ENCODE assay signal across 15 cellular contexts in genomic region chr12:22728989-22729388, GRCh38.
DNase-seq lines count a peak whose midpoint lies in the region; ATAC-seq and TF ChIP-seq lines count a peak whose summit lies in the region.
"Had no signal": no experiment of that assay in that cellular context is flagged by ENCODE, and none has a peak within 500 bp of the region (broad histone marks: within the 10 kb centered on the region; RNA-seq: fewer than 3 reads in every experiment).

No MANE protein-coding gene starts in this region.

- no peaks in the 10 kb centered on the region for H3K9me3 ChIP-seq in thoracic aorta

- H3K4me3 ChIP-seq in choroid plexus epithelial cell (ENCODE audit: low read depth, low read length) (no peak overlapping the region), thoracic aorta (peak overlapping the region; percentile 45)
- H3K4me3 ChIP-seq: PC-9 had no signal

- H3K4me1 ChIP-seq in thoracic aorta (ENCODE audit: control insufficient read depth in 1 of 2, low read depth in 2 of 2): peaks cover 21 to 38% of the 10 kb centered on the region in 2 donors

- H3K27ac ChIP-seq in thoracic aorta: peak overlapping the region; percentile 77 to 78
- H3K27ac ChIP-seq: PC-9 had no signal

- no peaks in the 10 kb centered on the region for H3K36me3 ChIP-seq in thoracic aorta

- no peak for TF ChIP-seq CTCF in choroid plexus epithelial cell (conservative IDR thresholded peaks at IDR 0.05; ENCODE audit: low read depth, low read length)
- TF ChIP-seq CTCF in thoracic aorta (IDR thresholded peaks at IDR 0.05): no peak

- peak; percentile 34 for DNase-seq in MV-4-11 (lab: John Stamatoyannopoulos, UW)
- peak; percentile 7 for DNase-seq in choroid plexus epithelial cell (ENCODE audit: low read depth)
- peak; percentile 30 for DNase-seq in medulla oblongata (ENCODE audit: extremely low spot score)
- no peak for DNase-seq in thoracic aorta (ENCODE audit: low spot score)
- DNase-seq: activated CD8-positive, alpha-beta memory T cell treated with anti-CD3 and anti-CD28 coated beads for 24 hours; C1 segment of cervical spinal cord; natural killer cell; NCI-H1694; NCI-H510A treated with DMSO at 0.1 percent for 48 hours; PC-9; right cardiac atrium; stimulated activated CD4-positive, alpha-beta T cell treated with anti-CD3 and anti-CD28 coated beads, Interleukin-2, amount 100 ng/mL, for 48 hours had no signal

- ATAC-seq in thoracic aorta (ENCODE audit: insufficient number of reproducible peaks, low FRiP score, low read depth) (no peak), HG03135 (IDR thresholded peaks at IDR 0.05; ENCODE audit: unreplicated experiment) (no peak), GM18520 (IDR thresholded peaks at IDR 0.05; ENCODE audit: unreplicated experiment) (no peak), HG03460 (IDR thresholded peaks at IDR 0.05; ENCODE audit: unreplicated experiment) (no peak)
- ATAC-seq: natural killer cell had no signal

- no peaks in the 10 kb centered on the region for H3K27me3 ChIP-seq in thoracic aorta (replicated peaks; ENCODE audit: insufficient read depth)
